27 cellular contexts compared by ENCODE assay signal in genomic region chr19:17279436-17279835, GRCh38. TPM values are rescaled to one million over a fixed set of nuclear protein-coding genes. Genes with fewer than 3 reads are reported as not detected.
"Had no signal": no experiment of that assay in that cellular context is flagged by ENCODE, and none has a peak within 500 bp of the region (broad histone marks: within the 10 kb centered on the region; RNA-seq: fewer than 3 reads in every experiment).

No MANE protein-coding gene starts in this region.

- ATAC-seq: mucosa of descending colon; naive thymus-derived CD4-positive, alpha-beta T cell; natural killer cell treated with Interleukin-12 subunit alpha and Interleukin-12 subunit beta and Interleukin-15 and Interleukin-18, amount 100 ng/mL, for 72 hours; pancreas; right cardiac atrium; stimulated activated effector memory CD8-positive, alpha-beta T cell treated with anti-CD3 and anti-CD28 coated beads, Interleukin-12 subunit alpha, Interleukin-12 subunit beta, amount 100 ng/mL, for 72 hours; stimulated activated naive CD8-positive, alpha-beta T cell treated with anti-CD3 and anti-CD28 coated beads, Interleukin-15, amount 100 ng/mL, for 72 hours had no signal

- H3K4me3 Mint-ChIP-seq: natural killer cell treated with Interleukin-12 subunit alpha and Interleukin-12 subunit beta and Interleukin-15 and Interleukin-18, amount 100 ng/mL, for 72 hours; stimulated activated effector memory CD8-positive, alpha-beta T cell treated with anti-CD3 and anti-CD28 coated beads, Interleukin-12 subunit alpha, Interleukin-12 subunit beta, amount 100 ng/mL, for 72 hours; stimulated activated naive CD8-positive, alpha-beta T cell treated with anti-CD3 and anti-CD28 coated beads, Interleukin-15, amount 100 ng/mL, for 72 hours had no signal

- H3K27ac Mint-ChIP-seq: naive thymus-derived CD4-positive, alpha-beta T cell; natural killer cell treated with Interleukin-12 subunit alpha and Interleukin-12 subunit beta and Interleukin-15 and Interleukin-18, amount 100 ng/mL, for 72 hours; stimulated activated effector memory CD8-positive, alpha-beta T cell treated with anti-CD3 and anti-CD28 coated beads, Interleukin-12 subunit alpha, Interleukin-12 subunit beta, amount 100 ng/mL, for 72 hours; stimulated activated naive CD8-positive, alpha-beta T cell treated with anti-CD3 and anti-CD28 coated beads, Interleukin-15, amount 100 ng/mL, for 72 hours had no signal

- H3K9me3 Mint-ChIP-seq: naive thymus-derived CD4-positive, alpha-beta T cell; natural killer cell treated with Interleukin-12 subunit alpha and Interleukin-12 subunit beta and Interleukin-15 and Interleukin-18, amount 100 ng/mL, for 72 hours; stimulated activated effector memory CD8-positive, alpha-beta T cell treated with anti-CD3 and anti-CD28 coated beads, Interleukin-12 subunit alpha, Interleukin-12 subunit beta, amount 100 ng/mL, for 72 hours; stimulated activated naive CD8-positive, alpha-beta T cell treated with anti-CD3 and anti-CD28 coated beads, Interleukin-15, amount 100 ng/mL, for 72 hours had no signal

- H3K36me3 Mint-ChIP-seq: natural killer cell treated with Interleukin-12 subunit alpha and Interleukin-12 subunit beta and Interleukin-15 and Interleukin-18, amount 100 ng/mL, for 72 hours had no signal

- H3K27ac ChIP-seq: left ventricle myocardium inferior, pancreas, prostate gland, sigmoid colon, spleen, tibial nerve, upper lobe of left lung, vagina had no signal

- DNase-seq: islet precursor cell; left ventricle myocardium inferior; mesendoderm; midbrain; mucosa of descending colon; naive thymus-derived CD4-positive, alpha-beta T cell; nucleus accumbens; pancreas; posterior cingulate gyrus; retina; right cardiac atrium; sigmoid colon; small intestine; spleen; stimulated activated CD4-positive, alpha-beta T cell treated with anti-CD3 and anti-CD28 coated beads, Interleukin-4, amount 100 ng/mL, for 24 hours; stimulated activated naive CD4-positive, alpha-beta T cell treated with Interleukin-2 at 50 U/mL for 16 hours; stimulated activated naive CD8-positive, alpha-beta T cell treated with anti-CD3 and anti-CD28 coated beads, Interleukin-15, amount 100 ng/mL, for 72 hours; substantia nigra; upper lobe of left lung had no signal

- H3K27me3 Mint-ChIP-seq: stimulated activated naive CD8-positive, alpha-beta T cell treated with anti-CD3 and anti-CD28 coated beads, Interleukin-15, amount 100 ng/mL, for 72 hours had no signal

- H3K27me3 ChIP-seq: vagina had no signal

- H3K4me3 ChIP-seq: left ventricle myocardium inferior, lung, mucosa of descending colon, pancreas, prostate gland, sigmoid colon, spleen, tibial nerve, upper lobe of left lung, vagina had no signal

- H3K9me3 ChIP-seq: left ventricle myocardium inferior, mucosa of descending colon, pancreas, prostate gland, sigmoid colon, spleen, tibial nerve, upper lobe of left lung, vagina had no signal

RNA-seq across cellular contexts. Expression of gene ANKLE1, which starts 2.3 kb away (rescaled TPM):
- total RNA-seq: osteoblast had no signal

RNA-seq across cellular contexts. Expression of gene USHBP1, which starts 14.9 kb away (rescaled TPM):
- total RNA-seq: myocyte; natural killer cell treated with Interleukin-12 subunit alpha and Interleukin-12 subunit beta and Interleukin-15 and Interleukin-18, amount 100 ng/mL, for 72 hours; osteoblast had no signal
